1 cellular context compared by ENCODE assay signal in the genomic region with DNA sequence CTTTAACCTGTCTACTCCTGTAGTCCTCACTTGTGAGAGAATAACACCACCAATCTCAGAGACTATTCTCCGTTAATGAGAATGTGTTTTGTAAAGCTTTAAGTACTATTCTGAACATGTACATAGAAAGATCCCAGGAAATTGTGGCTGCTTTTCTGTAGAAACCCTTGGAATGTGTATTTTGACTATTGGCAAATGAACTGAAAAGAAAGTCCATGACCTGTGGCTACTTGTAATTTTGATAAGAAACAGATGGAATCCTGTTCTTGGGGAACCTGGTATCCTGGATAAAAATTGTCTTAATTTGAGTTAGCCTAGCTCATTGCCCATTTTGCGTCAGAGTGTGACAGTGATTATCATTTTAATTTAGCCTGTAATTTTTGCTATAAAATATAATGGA.
TF ChIP-seq lines count a peak whose summit lies in the region.

No MANE protein-coding gene starts in this region.

TF ChIP-seq in K562, 482 proteins besides CTCF, POLR2A, EP300 and RAD21:
- TF ChIP-seq, protein P1, sequence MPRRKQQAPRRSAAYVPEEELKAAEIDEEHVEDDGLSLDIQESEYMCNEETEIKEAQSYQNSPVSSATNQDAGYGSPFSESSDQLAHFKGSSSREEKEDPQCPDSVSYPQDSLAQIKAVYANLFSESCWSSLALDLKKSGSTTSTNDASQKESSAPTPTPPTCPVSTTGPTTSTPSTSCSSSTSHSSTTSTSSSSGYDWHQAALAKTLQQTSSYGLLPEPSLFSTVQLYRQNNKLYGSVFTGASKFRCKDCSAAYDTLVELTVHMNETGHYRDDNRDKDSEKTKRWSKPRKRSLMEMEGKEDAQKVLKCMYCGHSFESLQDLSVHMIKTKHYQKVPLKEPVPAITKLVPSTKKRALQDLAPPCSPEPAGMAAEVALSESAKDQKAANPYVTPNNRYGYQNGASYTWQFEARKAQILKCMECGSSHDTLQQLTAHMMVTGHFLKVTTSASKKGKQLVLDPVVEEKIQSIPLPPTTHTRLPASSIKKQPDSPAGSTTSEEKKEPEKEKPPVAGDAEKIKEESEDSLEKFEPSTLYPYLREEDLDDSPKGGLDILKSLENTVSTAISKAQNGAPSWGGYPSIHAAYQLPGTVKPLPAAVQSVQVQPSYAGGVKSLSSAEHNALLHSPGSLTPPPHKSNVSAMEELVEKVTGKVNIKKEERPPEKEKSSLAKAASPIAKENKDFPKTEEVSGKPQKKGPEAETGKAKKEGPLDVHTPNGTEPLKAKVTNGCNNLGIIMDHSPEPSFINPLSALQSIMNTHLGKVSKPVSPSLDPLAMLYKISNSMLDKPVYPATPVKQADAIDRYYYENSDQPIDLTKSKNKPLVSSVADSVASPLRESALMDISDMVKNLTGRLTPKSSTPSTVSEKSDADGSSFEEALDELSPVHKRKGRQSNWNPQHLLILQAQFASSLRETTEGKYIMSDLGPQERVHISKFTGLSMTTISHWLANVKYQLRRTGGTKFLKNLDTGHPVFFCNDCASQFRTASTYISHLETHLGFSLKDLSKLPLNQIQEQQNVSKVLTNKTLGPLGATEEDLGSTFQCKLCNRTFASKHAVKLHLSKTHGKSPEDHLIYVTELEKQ (CRISPR knock-in tag; IDR thresholded peaks at IDR 0.05) = no peak
- no peak for TF ChIP-seq RBM14 (IDR thresholded peaks at IDR 0.05; ENCODE audit: borderline replicate concordance, insufficient read depth, low read depth, low read length)
- TF ChIP-seq, protein P2, sequence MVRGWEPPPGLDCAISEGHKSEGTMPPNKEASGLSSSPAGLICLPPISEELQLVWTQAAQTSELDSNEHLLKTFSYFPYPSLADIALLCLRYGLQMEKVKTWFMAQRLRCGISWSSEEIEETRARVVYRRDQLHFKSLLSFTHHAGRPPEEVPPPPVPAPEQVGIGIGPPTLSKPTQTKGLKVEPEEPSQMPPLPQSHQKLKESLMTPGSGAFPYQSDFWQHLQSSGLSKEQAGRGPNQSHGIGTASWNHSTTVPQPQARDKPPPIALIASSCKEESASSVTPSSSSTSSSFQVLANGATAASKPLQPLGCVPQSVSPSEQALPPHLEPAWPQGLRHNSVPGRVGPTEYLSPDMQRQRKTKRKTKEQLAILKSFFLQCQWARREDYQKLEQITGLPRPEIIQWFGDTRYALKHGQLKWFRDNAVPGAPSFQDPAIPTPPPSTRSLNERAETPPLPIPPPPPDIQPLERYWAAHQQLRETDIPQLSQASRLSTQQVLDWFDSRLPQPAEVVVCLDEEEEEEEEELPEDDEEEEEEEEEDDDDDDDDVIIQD (CRISPR knock-in tag; IDR thresholded peaks at IDR 0.05) = no peak
